19 cellular contexts compared by ENCODE assay signal in the genomic region with DNA sequence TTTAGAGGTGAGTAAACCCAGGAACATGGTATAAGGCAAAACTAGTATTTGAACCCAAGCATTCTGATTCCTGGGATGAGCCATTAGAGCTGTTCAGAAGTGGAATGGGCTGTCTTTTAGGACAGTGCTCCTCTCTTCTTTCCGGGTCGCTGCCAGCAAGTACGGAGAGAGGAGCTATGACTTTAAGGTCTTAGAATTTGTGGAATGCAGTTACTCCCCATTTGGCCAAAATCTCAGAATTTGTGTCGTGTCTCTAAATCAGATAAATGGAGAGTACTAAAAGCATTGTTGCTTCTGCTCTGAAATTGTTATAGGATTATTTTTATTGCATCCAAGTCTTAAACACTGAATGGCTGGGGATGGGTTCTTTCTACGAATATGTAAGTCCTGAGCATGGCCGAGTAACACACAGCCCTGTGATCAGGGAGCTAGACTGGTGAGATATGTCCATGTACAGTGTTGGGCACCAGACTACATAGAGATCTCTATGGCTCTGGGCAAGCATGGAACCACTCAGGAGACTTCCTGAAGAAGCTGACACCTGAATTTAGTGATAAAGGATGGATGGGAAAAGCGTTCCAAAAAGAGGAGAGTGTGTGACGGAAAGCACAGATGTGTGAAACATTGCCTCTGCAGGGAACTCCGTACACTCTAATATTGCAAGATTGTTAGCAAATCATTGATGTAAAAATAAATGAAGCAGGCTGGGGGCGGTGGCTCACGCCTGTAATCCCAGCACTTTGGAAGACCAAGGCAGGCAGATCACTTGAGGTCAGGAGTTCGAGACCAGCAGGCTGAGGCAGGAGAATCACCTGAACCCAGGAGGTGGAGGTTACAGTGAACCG.
DNase-seq lines count a peak whose midpoint lies in the region; FAIRE-seq and TF ChIP-seq lines count a peak whose summit lies in the region.
"Had no signal": no experiment of that assay in that cellular context is flagged by ENCODE, and none has a peak within 500 bp of the region (broad histone marks: within the 10 kb centered on the region; RNA-seq: fewer than 3 reads in every experiment).

No MANE protein-coding gene starts in this region.

- H3K27ac ChIP-seq in vagina: no peak overlapping the region
- H3K27ac ChIP-seq: foreskin keratinocyte, left ventricle myocardium inferior had no signal

- H3K4me1 ChIP-seq in vagina: no peaks in the 10 kb centered on the region
- H3K4me1 ChIP-seq: foreskin keratinocyte, left ventricle myocardium inferior, upper lobe of left lung had no signal

- no peak for TF ChIP-seq POLR2A in vagina (IDR thresholded peaks at IDR 0.05)

- TF ChIP-seq CTCF in GM20000 (IDR thresholded peaks at IDR 0.05; ENCODE audit: extremely low read depth, missing control alignments): no peak
- TF ChIP-seq CTCF in vagina (IDR thresholded peaks at IDR 0.05): no peak

- H3K27me3 ChIP-seq in vagina: no peaks in the 10 kb centered on the region
- H3K27me3 ChIP-seq: foreskin keratinocyte, upper lobe of left lung had no signal

- H3K9me3 ChIP-seq in vagina: no peaks in the 10 kb centered on the region
- H3K9me3 ChIP-seq: upper lobe of left lung had no signal

- FAIRE-seq in HTR-8/SVneo (lab: Jason Lieb, UNC): no peak

- DNase-seq in A172 (ENCODE audit: low spot score) (peak; percentile 35), HTR-8/SVneo (ENCODE audit: insufficient read length, low spot score) (peak; percentile 35), dedifferentiated amniotic fluid mesenchymal stem cell (ENCODE audit: extremely low spot score) (peak; percentile 71), myocyte (ENCODE audit: low read depth) (peak; percentile 22), GM20000 (ENCODE audit: low spot score) (no peak), NCI-H146 (lab: John Stamatoyannopoulos, UW) (no peak), vagina (ENCODE audit: extremely low spot score in 2 of 2) (no peak), T-helper 1 cell (no peak)
- DNase-seq: 8988T; caudate nucleus; CD4-positive, alpha-beta memory T cell; effector CD4-positive, alpha-beta T cell; foreskin keratinocyte; left ventricle myocardium inferior; naive B cell; NCI-H1930; NCI-H510A; T-helper 2 cell; upper lobe of left lung had no signal

- intact Hi-C loops in vagina (cut with DNase I): no loop called here

- no peak overlapping the region for H3K4me3 ChIP-seq in vagina
- H3K4me3 ChIP-seq: left ventricle myocardium inferior, upper lobe of left lung had no signal

- H3K36me3 ChIP-seq in vagina: no peaks in the 10 kb centered on the region
- H3K36me3 ChIP-seq: upper lobe of left lung had no signal

Comparison
In these comparisons a context has a peak if more than half of its experiments do, and no peak if none do; other contexts are left out.
1. DNase-seq: peak in A172 (single experiment), HTR-8/SVneo (single experiment), dedifferentiated amniotic fluid mesenchymal stem cell (single experiment) and myocyte (single experiment); none in GM20000 (single experiment), NCI-H146 (single experiment), vagina (0 of 2) and T-helper 1 cell (0 of 5).